1 cellular context compared by ENCODE assay signal in genomic region chr2:237125967-237126366, GRCh38.
A peak's percentile ranks its signal among the peaks of the same experiment; 100 is the strongest.
TF ChIP-seq lines count a peak whose summit lies in the region.

No MANE protein-coding gene starts in this region.

TF ChIP-seq in HepG2, 621 proteins besides CTCF, POLR2A, EP300 and RAD21:
- TF ChIP-seq ZBTB7B (CRISPR knock-in tag; IDR thresholded peaks at IDR 0.05) (0 out of 2 replicates have a peak, but pooled peaks have one; percentile 34), BCL6 (CRISPR knock-in tag; IDR thresholded peaks at IDR 0.05) (peak; percentile 37; the same call in 1 of the 2 replicates), PHF20 (CRISPR knock-in tag; IDR thresholded peaks at IDR 0.05) (no peak), SOX13 (IDR thresholded peaks at IDR 0.05) (no peak), SOX13 (CRISPR knock-in tag; conservative IDR thresholded peaks at IDR 0.05 in 1 of 2, IDR thresholded peaks at IDR 0.05 in 1 of 2) (peak in 1 of 2 experiments; percentile 76; a peak in 2 of 4 replicates), ZNF326 (CRISPR knock-in tag; IDR thresholded peaks at IDR 0.05; ENCODE audit: borderline replicate concordance) (no peak), NCOA5 (CRISPR knock-in tag; IDR thresholded peaks at IDR 0.05) (no peak), TEAD3 (CRISPR knock-in tag; optimal IDR thresholded peaks at IDR 0.05; ENCODE audit: borderline replicate concordance) (peak; percentile 9), SALL1 (CRISPR knock-in tag; IDR thresholded peaks at IDR 0.05) (peak; percentile 24; the same call in 1 of the 2 replicates), SMAD1 (CRISPR knock-in tag; IDR thresholded peaks at IDR 0.05; ENCODE audit: borderline replicate concordance, low read depth) (no peak), NFYC (CRISPR knock-in tag; IDR thresholded peaks at IDR 0.05) (no peak), ZNF331 (CRISPR knock-in tag; IDR thresholded peaks at IDR 0.05) (peak; percentile 43; the same call in 1 of the 2 replicates), PATZ1 (CRISPR knock-in tag; IDR thresholded peaks at IDR 0.05) (peak; percentile 70), ZNF567 (CRISPR knock-in tag; IDR thresholded peaks at IDR 0.05; ENCODE audit: borderline replicate concordance) (no peak), HNF4G (IDR thresholded peaks at IDR 0.05; ENCODE audit: borderline replicate concordance, low read depth, low read length) (peak; percentile 75), HNF4G (CRISPR knock-in tag; IDR thresholded peaks at IDR 0.05; ENCODE audit: borderline replicate concordance, low read depth) (peak; percentile 40; the same call in 1 of the 2 replicates), ZNF891 (CRISPR knock-in tag; IDR thresholded peaks at IDR 0.05) (no peak), SOX5 (CRISPR knock-in tag; IDR thresholded peaks at IDR 0.05; ENCODE audit: borderline replicate concordance) (peak; percentile 62; the same call in 1 of the 2 replicates), ZNF441 (CRISPR knock-in tag; IDR thresholded peaks at IDR 0.05; ENCODE audit: borderline replicate concordance) (0 out of 2 replicates have a peak, but pooled peaks have one; percentile 32), HNF4A (CRISPR knock-in tag; IDR thresholded peaks at IDR 0.05) (peak; percentile 86), SOX6 (IDR thresholded peaks at IDR 0.05) (no peak), SOX6 (CRISPR knock-in tag; IDR thresholded peaks at IDR 0.05) (peak; percentile 75), ZNF761 (CRISPR knock-in tag; conservative IDR thresholded peaks at IDR 0.05) (no peak), TERF1 (CRISPR knock-in tag; IDR thresholded peaks at IDR 0.05) (no peak), ELF3 (CRISPR knock-in tag; IDR thresholded peaks at IDR 0.05) (0 out of 2 replicates have a peak, but pooled peaks have one; percentile 21), HDAC2 (CRISPR knock-in tag; IDR thresholded peaks at IDR 0.05) (peak; percentile 28; the same call in 1 of the 2 replicates), ZFP36L2 (CRISPR knock-in tag; IDR thresholded peaks at IDR 0.05) (no peak), PLSCR1 (CRISPR knock-in tag; IDR thresholded peaks at IDR 0.05; ENCODE audit: borderline replicate concordance) (no peak), ZNF512B (CRISPR knock-in tag; IDR thresholded peaks at IDR 0.05; ENCODE audit: borderline replicate concordance) (no peak)
